In genomic region chr1:160553778-160554177, GRCh38 we compare ENCODE assay signal across 18 cellular contexts. TPM values are rescaled to one million over a fixed set of nuclear protein-coding genes. Genes with fewer than 3 reads are reported as not detected.
DNase-seq lines count a peak whose midpoint lies in the region; ATAC-seq, FAIRE-seq and TF ChIP-seq lines count a peak whose summit lies in the region.
"Had no signal": no experiment of that assay in that cellular context is flagged by ENCODE, and none has a peak within 500 bp of the region (broad histone marks: within the 10 kb centered on the region; RNA-seq: fewer than 3 reads in every experiment).

No MANE protein-coding gene starts in this region.

- no peaks in the 10 kb centered on the region for H3K27me3 ChIP-seq in K562 (ENCODE audit: control insufficient read depth in 2 of 2, insufficient read depth in 2 of 2, low read length in 2 of 2)
- H3K27me3 ChIP-seq: SJSA1 had no signal

- H3K27ac ChIP-seq in K562 (ENCODE audit: extremely low read depth, low read depth, low read length) = no peak overlapping the region
- H3K27ac ChIP-seq: SJSA1 had no signal

- no peak for TF ChIP-seq RAD21 in K562 (CRISPR knock-in tag; conservative IDR thresholded peaks at IDR 0.05 in 1 of 2, IDR thresholded peaks at IDR 0.05 in 1 of 2)

- H3K27ac Mint-ChIP-seq in stimulated activated effector memory CD8-positive, alpha-beta T cell treated with anti-CD3 and anti-CD28 coated beads, Interleukin-12 subunit alpha, Interleukin-12 subunit beta, amount 100 ng/mL, for 72 hours = peak overlapping the region; percentile 46
- no peak overlapping the region for H3K27ac Mint-ChIP-seq in WTC11

- peaks cover 43% of the 10 kb centered on the region for H3K4me1 Mint-ChIP-seq in stimulated activated effector memory CD8-positive, alpha-beta T cell treated with anti-CD3 and anti-CD28 coated beads, Interleukin-12 subunit alpha, Interleukin-12 subunit beta, amount 100 ng/mL, for 72 hours
- H3K4me1 Mint-ChIP-seq in WTC11 = no peaks in the 10 kb centered on the region

- no peaks in the 10 kb centered on the region for H3K9me3 ChIP-seq in K562 (replicated peaks; ENCODE audit: control insufficient read depth, insufficient read depth, low read depth, low read length)
- H3K9me3 ChIP-seq: Caco-2, SJSA1 had no signal

- no TSS peak for BruUV-seq in K562 (replicated peaks; lab: Mats Ljungman, UMichigan)

- FAIRE-seq in GM12892 (lab: Jason Lieb, UNC) (peak; percentile 5), K562 (lab: Jason Lieb, UNC) (no peak)
- FAIRE-seq: H1 had no signal

- no peak for TF ChIP-seq EP300 in K562 (IDR thresholded peaks at IDR 0.05; ENCODE audit: low read length)

- intact Hi-C loops in K562 (cut with micrococcal nuclease) = no loop called here
- intact Hi-C loops in sciatic nerve (cut with DNase I) = no loop called here

- no peak overlapping the region for H3K9ac ChIP-seq in K562 (ENCODE audit: insufficient read depth in 1 of 2, low read depth in 2 of 2, low read length in 2 of 2)

- no peaks in the 10 kb centered on the region for H3K9me3 Mint-ChIP-seq in stimulated activated effector memory CD8-positive, alpha-beta T cell treated with anti-CD3 and anti-CD28 coated beads, Interleukin-12 subunit alpha, Interleukin-12 subunit beta, amount 100 ng/mL, for 72 hours
- peaks cover 12% of the 10 kb centered on the region for H3K9me3 Mint-ChIP-seq in WTC11

- POLR2A ChIA-PET in K562 (lab: Yijun Ruan, JAX) = interaction anchor here (0.7 kb wide), 1 partner anchor 583 kb away, joined by 3 read pairs; no protein-coding TSS in a partner anchor
- POLR2A ChIA-PET in WTC11 (lab: Charles Lee) = no interaction called here

- no peaks in the 10 kb centered on the region for H3K79me2 ChIP-seq in K562 (ENCODE audit: control insufficient read depth, insufficient read depth, low read length)

- peaks cover 21 to 42% of the 10 kb centered on the region in 2 experiments for H3K4me1 ChIP-seq in K562 (replicated peaks in 1 of 2; ENCODE audit: control insufficient read depth in 2 of 2, insufficient read depth in 2 of 2, low read length in 2 of 2)
- H3K4me1 ChIP-seq: Caco-2, SJSA1 had no signal

- H3K9me1 ChIP-seq in K562 (ENCODE audit: control insufficient read depth, insufficient read depth, low read length) = no peaks in the 10 kb centered on the region

- 44% methylated on average over 4 of the region's 4 CpGs for WGBS in K562 (ENCODE audit: insufficient coverage, low coverage, missing lambda C conversion rate)

- CTCF ChIA-PET in K562 (lab: Yijun Ruan, JAX; ENCODE audit: low intra/inter-chr PET ratio) = no interaction called here
- CTCF ChIA-PET in WTC11 (lab: Charles Lee) = interaction anchor here (0.6 to 1.5 kb wide), 3 partner anchors 9 to 364 kb away, joined by 3 read pairs; no protein-coding TSS in a partner anchor

- no peaks in the 10 kb centered on the region for H4K20me1 ChIP-seq in K562 (replicated peaks; ENCODE audit: control insufficient read depth, insufficient read depth, low read length)

- no peaks in the 10 kb centered on the region for H3K36me3 ChIP-seq in K562 (ENCODE audit: control insufficient read depth, insufficient read depth, low read length)
- H3K36me3 ChIP-seq: SJSA1 had no signal

- no peak overlapping the region for H3K4me3 Mint-ChIP-seq in stimulated activated effector memory CD8-positive, alpha-beta T cell treated with anti-CD3 and anti-CD28 coated beads, Interleukin-12 subunit alpha, Interleukin-12 subunit beta, amount 100 ng/mL, for 72 hours
- no peak overlapping the region for H3K4me3 Mint-ChIP-seq in WTC11

- in situ Hi-C loops in K562 (cut with MboI) = no loop called here

- ATAC-seq in K562 (no peak), sciatic nerve (no peak), WTC11 (no peak)
- ATAC-seq in stimulated activated effector memory CD8-positive, alpha-beta T cell treated with anti-CD3 and anti-CD28 coated beads, Interleukin-12 subunit alpha, Interleukin-12 subunit beta, amount 100 ng/mL, for 72 hours = no peak

- no peak overlapping the region for H3K4me2 ChIP-seq in K562 (ENCODE audit: insufficient read depth, low read length)

- TF ChIP-seq POLR2A in GM12892 (IDR thresholded peaks at IDR 0.05; ENCODE audit: low read depth, low read length) (no peak), K562 (conservative IDR thresholded peaks at IDR 0.05) (no peak)

- TF ChIP-seq CTCF in K562 (IDR thresholded peaks at IDR 0.05 in 2 of 3, conservative IDR thresholded peaks at IDR 0.05 in 1 of 3; ENCODE audit: insufficient read depth in 2 of 3, low read depth in 1 of 3, low read length in 3 of 3) (no peak), WTC11 (IDR thresholded peaks at IDR 0.05) (no peak)

- no peak overlapping the region for H3K4me3 ChIP-seq in K562
- H3K4me3 ChIP-seq: SJSA1 had no signal

- peak overlapping the region; percentile 46 for H2AFZ ChIP-seq in K562 (ENCODE audit: low read depth, low read length)

- peaks cover 47% of the 10 kb centered on the region for H3K36me3 Mint-ChIP-seq in stimulated activated effector memory CD8-positive, alpha-beta T cell treated with anti-CD3 and anti-CD28 coated beads, Interleukin-12 subunit alpha, Interleukin-12 subunit beta, amount 100 ng/mL, for 72 hours
- no peaks in the 10 kb centered on the region for H3K36me3 Mint-ChIP-seq in WTC11

- DNase-seq in activated CD8-positive, alpha-beta memory T cell treated with anti-CD3 and anti-CD28 coated beads for 24 hours = peak; percentile 35
- no peak for DNase-seq in activated CD8-positive, alpha-beta memory T cell treated with anti-CD3 and anti-CD28 coated beads, Interleukin-2, amount 50 U/mL, for 4 hours
- DNase-seq in GM12892 (ENCODE audit: insufficient read length) (no peak), K562 (ENCODE audit: extremely low read depth in 1 of 4, low spot score in 3 of 4) (no peak), sciatic nerve (ENCODE audit: low spot score) (no peak), WTC11 (ENCODE audit: low spot score) (no peak), EL (no peak)
- no peak for DNase-seq in stimulated activated effector memory CD8-positive, alpha-beta T cell treated with anti-CD3 and anti-CD28 coated beads, Interleukin-12 subunit alpha, Interleukin-12 subunit beta, amount 100 ng/mL, for 72 hours (ENCODE audit: low spot score in 2 of 2)
- DNase-seq: Caco-2, DMS153, NCI-H1092 treated with DMSO at 0.1 percent for 48 hours, NCI-H1694, NCI-H510A treated with DMSO at 0.1 percent for 48 hours, NCI-H82 had no signal

- H3K27me3 Mint-ChIP-seq in WTC11 (ENCODE audit: low read depth) = peaks cover 3% of the 10 kb centered on the region; the same call in 1 of the 2 replicates

TF ChIP-seq in WTC11, 78 proteins besides CTCF, POLR2A, EP300 and RAD21 (continues in another document):
- no peak for TF ChIP-seq FOXJ3 (CRISPR knock-in tag; IDR thresholded peaks at IDR 0.05; ENCODE audit: borderline replicate concordance)

RNA-seq across cellular contexts. Expression of gene CD84, which starts 25.5 kb away (rescaled TPM):
- 18.7 TPM for polyA plus RNA-seq in GM12892 (2012; ENCODE audit: missing spikeins)
- total RNA-seq in K562 (2011; cell fraction: chromatin; rRNA removed; ENCODE audit: low replicate concordance) = 3.9 and 4.7 TPM in 2 replicates
- 1.5 and 2.4 TPM in 2 replicates for total RNA-seq in K562 (2011; cell fraction: nucleolus; rRNA removed)
- 2.9 and 3.3 TPM in 2 replicates for total RNA-seq in K562 (2011; cell fraction: nucleoplasm; rRNA removed)
- 0.82 and 1.4 TPM in 2 replicates for total RNA-seq in K562 (2014; rRNA removed)
- total RNA-seq in K562 (2014; rRNA removed; fragmentation: Illumina TruSeq; extraction: Trizol) = 2.2 and 2.5 TPM in 2 replicates
- total RNA-seq in K562 (2015; rRNA removed; fragmentation: Illumina TruSeq; extraction: Trizol) = 6.8 TPM in 2 replicates
- total RNA-seq in K562 (2021) = 1.9 and 2.5 TPM in 2 replicates
- 2.0 and 7.3 TPM in 2 replicates for polyA plus RNA-seq in K562 (2011; rRNA removed)
- polyA plus RNA-seq in K562 (2011; cell fraction: cytosol; rRNA removed) = 0.37 and 4.0 TPM in 2 replicates
- 2.0 and 6.2 TPM in 2 replicates for polyA plus RNA-seq in K562 (2011; cell fraction: nucleus; rRNA removed)
- polyA plus RNA-seq in K562 (2012) = 3.1 and 5.8 TPM in 2 replicates
- polyA plus RNA-seq in K562 (2014; fragmentation: Illumina TruSeq; extraction: Trizol) = 3.1 and 3.5 TPM in 2 replicates
- 1 to 10 TPM; 1.0 to 1.5 TPM for polyA plus RNA-seq in K562 (2014; fragmentation: Nextera tagmentation; extraction: Ambion mirVana)
- 1.6 and 1.8 TPM in 2 replicates for polyA plus RNA-seq in K562 (2014; rRNA removed)
- 3.3 and 12.3 TPM in 2 replicates for polyA minus RNA-seq in K562 (2011; rRNA and poly(A)+ RNA removed)
- polyA minus RNA-seq in K562 (2011; cell fraction: cytosol; rRNA and poly(A)+ RNA removed) = 0.48 and 1.8 TPM in 2 replicates
- polyA minus RNA-seq in K562 (2011; cell fraction: nucleus; rRNA and poly(A)+ RNA removed) = 0.94 and 7.8 TPM in 2 replicates
- total RNA-seq in sciatic nerve = 13.5 TPM
- total RNA-seq in WTC11 (2021) = 0.02 to 0.30 TPM (median 0.17 TPM) in 3 replicates
- total RNA-seq: A172, Caco-2, H1, MCF 10A, SJSA1 had no signal
- polyA plus RNA-seq: H1 had no signal

RNA-seq across cellular contexts. Expression of gene SLAMF6, which starts 30.7 kb away (rescaled TPM):
- 64.8 TPM for polyA plus RNA-seq in GM12892 (2012; ENCODE audit: missing spikeins)
- 0.33 and 0.60 TPM in 2 replicates for total RNA-seq in K562 (2011; cell fraction: chromatin; rRNA removed; ENCODE audit: low replicate concordance)
- 0.66 and 0.67 TPM in 2 replicates for total RNA-seq in K562 (2011; cell fraction: nucleolus; rRNA removed)
- total RNA-seq in K562 (2011; cell fraction: nucleoplasm; rRNA removed) = 1.1 and 1.5 TPM in 2 replicates
- total RNA-seq in K562 (2014; rRNA removed) (0.94 and 1.1 TPM in 2 replicates), K562 (2014; rRNA removed; fragmentation: Illumina TruSeq; extraction: Trizol) (1.8 and 2.0 TPM in 2 replicates), K562 (2015; rRNA removed; fragmentation: Illumina TruSeq; extraction: Trizol) (3.9 and 4.8 TPM in 2 replicates), K562 (2021) (0.87 and 1.0 TPM in 2 replicates), sciatic nerve (0.85 TPM), WTC11 (2021) (0.18 TPM in 1 of 3 replicates, not detected in the others)
- polyA plus RNA-seq in K562 (2011; rRNA removed) (0.70 and 0.77 TPM in 2 replicates), K562 (2014; fragmentation: Illumina TruSeq; extraction: Trizol) (2.0 and 2.9 TPM in 2 replicates), K562 (2014; fragmentation: Nextera tagmentation; extraction: Ambion mirVana) (1 to 10 TPM in 1 of 2 experiments, under 1 TPM in 1; 0.56 to 1.7 TPM), K562 (2014; rRNA removed) (0.90 and 1.6 TPM in 2 replicates)
- polyA plus RNA-seq in K562 (2011; cell fraction: cytosol; rRNA removed) = 0.43 and 0.80 TPM in 2 replicates
- polyA plus RNA-seq in K562 (2011; cell fraction: nucleus; rRNA removed) = 0.27 and 0.38 TPM in 2 replicates
- 3.0 and 10.1 TPM in 2 replicates for polyA plus RNA-seq in K562 (2012)
- 0.84 and 1.5 TPM in 2 replicates for polyA minus RNA-seq in K562 (2011; rRNA and poly(A)+ RNA removed)
- 0.73 TPM in 1 of 2 replicates, not detected in the other for polyA minus RNA-seq in K562 (2011; cell fraction: cytosol; rRNA and poly(A)+ RNA removed)
- 0.22 and 0.27 TPM in 2 replicates for polyA minus RNA-seq in K562 (2011; cell fraction: nucleus; rRNA and poly(A)+ RNA removed)
- total RNA-seq: A172, Caco-2, H1, MCF 10A, SJSA1 had no signal
- polyA plus RNA-seq: H1 had no signal
